ENCODE assay signal across 22 cellular contexts in genomic region chr17:51052235-51052634, GRCh38.
"Had no signal": no experiment of that assay in that cellular context is flagged by ENCODE, and none has a peak within 500 bp of the region (broad histone marks: within the 10 kb centered on the region; RNA-seq: fewer than 3 reads in every experiment).

No MANE protein-coding gene starts in this region.

- H3K4me3 ChIP-seq: breast epithelium, esophagus squamous epithelium, left lung, lower lobe of right lung, testis, transverse colon had no signal

- H3K9me3 ChIP-seq: breast epithelium, esophagus squamous epithelium, left lung, lower lobe of right lung, testis, transverse colon had no signal

- ATAC-seq: left lung, lower lobe of right lung, natural killer cell, right cardiac atrium had no signal

- H3K27me3 ChIP-seq: breast epithelium, esophagus squamous epithelium, left lung, testis, transverse colon had no signal

- H3K36me3 ChIP-seq: breast epithelium, transverse colon had no signal

- H3K4me1 ChIP-seq: breast epithelium had no signal

- H3K36me3 Mint-ChIP-seq: natural killer cell had no signal

- DNase-seq: activated CD4-positive, alpha-beta T cell treated with anti-CD3 and anti-CD28 coated beads for 4 hours; activated CD4-positive, alpha-beta T cell treated with anti-CD3 and anti-CD28 coated beads, Interleukin-2, amount 50 U/mL, for 4 hours; activated CD4-positive, CD25-positive, alpha-beta regulatory T cell; activated CD8-positive, alpha-beta memory T cell treated with anti-CD3 and anti-CD28 coated beads for 24 hours; activated effector memory CD4-positive, alpha-beta T cell treated with Interleukin-2 at 50 U/mL for 16 hours; activated naive CD4-positive, alpha-beta T cell treated with anti-CD3 and anti-CD28 coated beads, Interleukin-2, amount 50 U/mL, for 16 hours; amygdala; central memory CD4-positive, alpha-beta T cell; esophagus squamous epithelium; glutamatergic neuron; left lung; lower lobe of right lung; mesenchymal stem cell; natural killer cell; posterior cingulate gyrus; right cardiac atrium; stimulated activated CD4-positive, alpha-beta T cell treated with anti-CD3 and anti-CD28 coated beads, Interleukin-15, amount 100 ng/mL, for 24 hours; stimulated activated naive CD4-positive, alpha-beta T cell; testis; transverse colon had no signal

- H3K27ac ChIP-seq: breast epithelium, esophagus squamous epithelium, left lung, lower lobe of right lung, testis, transverse colon had no signal

- H3K9me3 Mint-ChIP-seq: natural killer cell; T-helper 2 cell treated with Interferon-gamma antibody and Interleukin-4, amounts not matched to agents 5 μg/mL and 100 μg/mL, for 36 hours had no signal

- H3K4me3 Mint-ChIP-seq: natural killer cell; T-helper 2 cell treated with Interferon-gamma antibody and Interleukin-4, amounts not matched to agents 5 μg/mL and 100 μg/mL, for 36 hours had no signal

- H3K27ac Mint-ChIP-seq: natural killer cell; T-helper 2 cell treated with Interferon-gamma antibody and Interleukin-4, amounts not matched to agents 5 μg/mL and 100 μg/mL, for 36 hours had no signal
